ENCODE assay signal across 8 cellular contexts in the genomic region with DNA sequence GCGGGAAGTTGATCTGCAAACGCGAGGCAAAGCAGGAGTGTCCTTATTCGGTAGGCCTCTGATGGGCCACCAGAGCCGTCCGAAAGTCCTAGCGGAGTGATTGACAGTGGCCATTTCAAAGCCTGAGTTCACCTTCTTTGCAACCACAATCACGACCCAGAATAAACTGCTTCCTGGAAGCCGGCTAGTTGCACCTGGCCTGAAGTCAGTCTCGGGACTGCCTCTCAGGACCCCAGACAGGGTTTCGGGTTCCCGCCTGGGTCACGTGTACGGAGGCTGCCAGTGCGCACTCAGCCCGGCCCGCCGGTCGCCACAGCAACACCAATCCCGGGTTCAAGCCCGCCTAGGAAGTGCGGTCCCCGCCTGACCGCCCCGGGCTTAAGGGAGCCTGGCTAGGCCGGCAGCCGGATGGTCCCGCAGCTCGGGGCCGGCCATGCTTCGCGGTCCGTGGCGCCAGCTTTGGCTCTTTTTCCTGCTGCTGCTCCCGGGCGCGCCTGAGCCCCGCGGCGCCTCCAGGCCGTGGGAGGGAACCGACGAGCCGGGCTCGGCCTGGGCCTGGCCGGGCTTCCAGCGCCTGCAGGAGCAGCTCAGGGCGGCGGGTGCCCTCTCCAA. TPM values are rescaled to one million over a fixed set of nuclear protein-coding genes. Genes with fewer than 3 reads are reported as not detected.
DNase-seq lines count a peak whose midpoint lies in the region; ATAC-seq and FAIRE-seq lines count a peak whose summit lies in the region.

A gene with protein sequence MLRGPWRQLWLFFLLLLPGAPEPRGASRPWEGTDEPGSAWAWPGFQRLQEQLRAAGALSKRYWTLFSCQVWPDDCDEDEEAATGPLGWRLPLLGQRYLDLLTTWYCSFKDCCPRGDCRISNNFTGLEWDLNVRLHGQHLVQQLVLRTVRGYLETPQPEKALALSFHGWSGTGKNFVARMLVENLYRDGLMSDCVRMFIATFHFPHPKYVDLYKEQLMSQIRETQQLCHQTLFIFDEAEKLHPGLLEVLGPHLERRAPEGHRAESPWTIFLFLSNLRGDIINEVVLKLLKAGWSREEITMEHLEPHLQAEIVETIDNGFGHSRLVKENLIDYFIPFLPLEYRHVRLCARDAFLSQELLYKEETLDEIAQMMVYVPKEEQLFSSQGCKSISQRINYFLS (plus strand): TSS at position 375 of the 612 bp plus-strand sequence. CDS start 59 bp downstream, at position 434.

- ATAC-seq in GM21723 (IDR thresholded peaks at IDR 0.05; ENCODE audit: unreplicated experiment) = peak; percentile 87
- peak; percentile 86 for ATAC-seq in activated T-helper 17 cell treated with anti-CD3 and anti-CD28 coated beads, Interleukin-2, amount 50 U/mL, for 72 hours (replicated peaks)
- peak; percentile 68 to 78 for ATAC-seq in naive thymus-derived CD8-positive, alpha-beta T cell

- no peaks in the 10 kb centered on the region for H3K9me3 Mint-ChIP-seq in activated T-helper 17 cell treated with anti-CD3 and anti-CD28 coated beads, Interleukin-2, amount 50 U/mL, for 72 hours
- no peaks in the 10 kb centered on the region for H3K9me3 Mint-ChIP-seq in naive thymus-derived CD8-positive, alpha-beta T cell

- H3K27ac Mint-ChIP-seq in activated T-helper 17 cell treated with anti-CD3 and anti-CD28 coated beads, Interleukin-2, amount 50 U/mL, for 72 hours = peak within 1 kb of the TSS; percentile 95
- peak within 1 kb of the TSS; percentile 90 to 97 (median 96) for H3K27ac Mint-ChIP-seq in naive thymus-derived CD8-positive, alpha-beta T cell

- H3K36me3 Mint-ChIP-seq in activated T-helper 17 cell treated with anti-CD3 and anti-CD28 coated beads, Interleukin-2, amount 50 U/mL, for 72 hours (ENCODE audit: low read depth) = peaks cover 19% of the 10 kb centered on the region
- peaks cover 0 to 5% (median 0%) of the 10 kb centered on the region in 3 donors for H3K36me3 Mint-ChIP-seq in naive thymus-derived CD8-positive, alpha-beta T cell

- DNase-seq in DMS79 (lab: John Stamatoyannopoulos, UW) (peak; percentile 84), KBM-7 (peak; percentile 93), RCC 7860 (ENCODE audit: low spot score) (peak; percentile 77), fibroblast of peridontal ligament (ENCODE audit: extremely low read depth) (peak; percentile 82)
- DNase-seq in naive thymus-derived CD8-positive, alpha-beta T cell = peak; percentile 56 to 87 (median 71)
- peak; percentile 37 to 57 (median 56) for DNase-seq in stimulated activated naive CD4-positive, alpha-beta T cell (lab: John Stamatoyannopoulos, UW)

- POLR2A ChIA-PET in naive thymus-derived CD8-positive, alpha-beta T cell (lab: Charles Lee) = interaction anchor here (0.7 to 2.0 kb wide), 5 partner anchors 56 to 284 kb away, joined by 3 to 12 read pairs (median 4); a partner anchor contains a TSS

- H3K4me1 Mint-ChIP-seq in activated T-helper 17 cell treated with anti-CD3 and anti-CD28 coated beads, Interleukin-2, amount 50 U/mL, for 72 hours = peaks cover 14% of the 10 kb centered on the region
- H3K4me1 Mint-ChIP-seq in naive thymus-derived CD8-positive, alpha-beta T cell = peaks cover 15 to 43% (median 30%) of the 10 kb centered on the region in 4 donors

- no peaks in the 10 kb centered on the region for H3K27me3 Mint-ChIP-seq in activated T-helper 17 cell treated with anti-CD3 and anti-CD28 coated beads, Interleukin-2, amount 50 U/mL, for 72 hours
- no peaks in the 10 kb centered on the region for H3K27me3 Mint-ChIP-seq in naive thymus-derived CD8-positive, alpha-beta T cell

- H3K4me3 Mint-ChIP-seq in activated T-helper 17 cell treated with anti-CD3 and anti-CD28 coated beads, Interleukin-2, amount 50 U/mL, for 72 hours = peak within 1 kb of the TSS; percentile 85
- H3K4me3 Mint-ChIP-seq in naive thymus-derived CD8-positive, alpha-beta T cell = peak within 1 kb of the TSS; percentile 90 to 98 (median 96)

- in situ Hi-C loops in KBM-7 (cut with MboI; ENCODE audit: low pct_unique_long_range_greater_than_20kb, low sequenced_read_pairs) = loop anchor here (25.0 kb wide), 1 partner anchor 280 kb away; a partner anchor contains a TSS

- FAIRE-seq in RCC 7860 (lab: Jason Lieb, UNC) = no peak

RNA-seq across cellular contexts. Expression of the gene that starts here (rescaled TPM):
- total RNA-seq in activated T-helper 17 cell treated with anti-CD3 and anti-CD28 coated beads, Interleukin-2, amount 50 U/mL, for 72 hours = 10 to 100 TPM; 19.0 to 45.2 TPM
- 10 to 100 TPM; 21.5 to 25.1 TPM for total RNA-seq in naive thymus-derived CD8-positive, alpha-beta T cell
- 10 to 100 TPM; 27.6 to 40.5 (median 29.4) TPM for polyA plus RNA-seq in naive thymus-derived CD8-positive, alpha-beta T cell

Comparison
In these comparisons a context has a peak if more than half of its experiments do, and no peak if none do; other contexts are left out.
1. Peak in every context shown above with its lines: DNase-seq and ATAC-seq.